1 cellular context compared by ENCODE assay signal in genomic region chr14:23634698-23635412, GRCh38.
TF ChIP-seq lines count a peak whose summit lies in the region.

No MANE protein-coding gene starts in this region.

TF ChIP-seq in HepG2, 621 proteins besides CTCF, POLR2A, EP300 and RAD21 (continued from another document):
- TF ChIP-seq, protein P1, sequence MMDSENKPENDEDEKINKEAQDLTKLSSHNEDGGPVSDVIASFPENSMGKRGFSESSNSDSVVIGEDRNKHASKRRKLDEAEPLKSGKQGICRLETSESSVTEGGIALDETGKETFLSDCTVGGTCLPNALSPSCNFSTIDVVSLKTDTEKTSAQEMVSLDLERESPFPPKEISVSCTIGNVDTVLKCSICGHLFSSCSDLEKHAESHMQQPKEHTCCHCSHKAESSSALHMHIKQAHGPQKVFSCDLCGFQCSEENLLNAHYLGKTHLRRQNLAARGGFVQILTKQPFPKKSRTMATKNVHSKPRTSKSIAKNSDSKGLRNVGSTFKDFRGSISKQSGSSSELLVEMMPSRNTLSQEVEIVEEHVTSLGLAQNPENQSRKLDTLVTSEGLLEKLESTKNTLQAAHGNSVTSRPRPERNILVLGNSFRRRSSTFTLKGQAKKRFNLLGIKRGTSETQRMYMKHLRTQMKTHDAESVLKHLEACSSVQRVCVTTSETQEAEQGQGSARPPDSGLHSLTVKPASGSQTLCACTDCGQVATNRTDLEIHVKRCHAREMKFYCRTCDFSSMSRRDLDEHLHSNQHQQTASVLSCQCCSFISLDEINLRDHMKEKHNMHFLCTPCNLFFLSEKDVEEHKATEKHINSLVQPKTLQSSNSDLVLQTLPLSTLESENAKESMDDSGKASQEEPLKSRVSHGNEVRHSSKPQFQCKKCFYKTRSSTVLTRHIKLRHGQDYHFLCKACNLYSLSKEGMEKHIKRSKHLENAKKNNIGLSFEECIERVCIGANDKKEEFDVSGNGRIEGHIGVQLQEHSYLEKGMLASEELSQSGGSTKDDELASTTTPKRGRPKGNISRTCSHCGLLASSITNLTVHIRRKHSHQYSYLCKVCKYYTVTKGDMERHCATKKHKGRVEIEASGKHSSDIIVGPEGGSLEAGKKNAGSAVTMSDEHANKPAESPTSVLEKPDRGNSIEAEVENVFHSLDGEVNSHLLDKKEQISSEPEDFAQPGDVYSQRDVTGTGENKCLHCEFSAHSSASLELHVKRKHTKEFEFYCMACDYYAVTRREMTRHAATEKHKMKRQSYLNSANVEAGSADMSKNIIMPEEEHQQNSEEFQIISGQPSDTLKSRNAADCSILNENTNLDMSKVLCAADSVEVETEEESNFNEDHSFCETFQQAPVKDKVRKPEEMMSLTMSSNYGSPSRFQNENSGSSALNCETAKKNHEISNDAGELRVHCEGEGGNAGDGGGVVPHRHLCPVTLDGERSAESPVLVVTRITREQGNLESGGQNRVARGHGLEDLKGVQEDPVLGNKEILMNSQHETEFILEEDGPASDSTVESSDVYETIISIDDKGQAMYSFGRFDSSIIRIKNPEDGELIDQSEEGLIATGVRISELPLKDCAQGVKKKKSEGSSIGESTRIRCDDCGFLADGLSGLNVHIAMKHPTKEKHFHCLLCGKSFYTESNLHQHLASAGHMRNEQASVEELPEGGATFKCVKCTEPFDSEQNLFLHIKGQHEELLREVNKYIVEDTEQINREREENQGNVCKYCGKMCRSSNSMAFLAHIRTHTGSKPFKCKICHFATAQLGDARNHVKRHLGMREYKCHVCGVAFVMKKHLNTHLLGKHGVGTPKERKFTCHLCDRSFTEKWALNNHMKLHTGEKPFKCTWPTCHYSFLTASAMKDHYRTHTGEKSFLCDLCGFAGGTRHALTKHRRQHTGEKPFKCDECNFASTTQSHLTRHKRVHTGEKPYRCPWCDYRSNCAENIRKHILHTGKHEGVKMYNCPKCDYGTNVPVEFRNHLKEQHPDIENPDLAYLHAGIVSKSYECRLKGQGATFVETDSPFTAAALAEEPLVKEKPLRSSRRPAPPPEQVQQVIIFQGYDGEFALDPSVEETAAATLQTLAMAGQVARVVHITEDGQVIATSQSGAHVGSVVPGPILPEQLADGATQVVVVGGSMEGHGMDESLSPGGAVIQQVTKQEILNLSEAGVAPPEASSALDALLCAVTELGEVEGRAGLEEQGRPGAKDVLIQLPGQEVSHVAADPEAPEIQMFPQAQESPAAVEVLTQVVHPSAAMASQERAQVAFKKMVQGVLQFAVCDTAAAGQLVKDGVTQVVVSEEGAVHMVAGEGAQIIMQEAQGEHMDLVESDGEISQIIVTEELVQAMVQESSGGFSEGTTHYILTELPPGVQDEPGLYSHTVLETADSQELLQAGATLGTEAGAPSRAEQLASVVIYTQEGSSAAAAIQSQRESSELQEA (CRISPR knock-in tag; IDR thresholded peaks at IDR 0.05; ENCODE audit: not compliant biosample characterization), result peak; percentile 73
- TF ChIP-seq PHF5A (CRISPR knock-in tag; IDR thresholded peaks at IDR 0.05; ENCODE audit: low read depth, unreplicated experiment), result peak; percentile 24
- peak; percentile 68; the same call in 1 of the 2 replicates for TF ChIP-seq KDM4B (CRISPR knock-in tag; IDR thresholded peaks at IDR 0.05)
- TF ChIP-seq U2AF1 (optimal IDR thresholded peaks at IDR 0.05; ENCODE audit: low read depth, low read length), result peak; percentile 8
- TF ChIP-seq MTF2 (CRISPR knock-in tag; IDR thresholded peaks at IDR 0.05; ENCODE audit: borderline replicate concordance), result 0 out of 2 replicates have a peak, but pooled peaks have one; percentile 10
